Comparison of ENCODE assay signal across 17 cellular contexts in the genomic region with DNA sequence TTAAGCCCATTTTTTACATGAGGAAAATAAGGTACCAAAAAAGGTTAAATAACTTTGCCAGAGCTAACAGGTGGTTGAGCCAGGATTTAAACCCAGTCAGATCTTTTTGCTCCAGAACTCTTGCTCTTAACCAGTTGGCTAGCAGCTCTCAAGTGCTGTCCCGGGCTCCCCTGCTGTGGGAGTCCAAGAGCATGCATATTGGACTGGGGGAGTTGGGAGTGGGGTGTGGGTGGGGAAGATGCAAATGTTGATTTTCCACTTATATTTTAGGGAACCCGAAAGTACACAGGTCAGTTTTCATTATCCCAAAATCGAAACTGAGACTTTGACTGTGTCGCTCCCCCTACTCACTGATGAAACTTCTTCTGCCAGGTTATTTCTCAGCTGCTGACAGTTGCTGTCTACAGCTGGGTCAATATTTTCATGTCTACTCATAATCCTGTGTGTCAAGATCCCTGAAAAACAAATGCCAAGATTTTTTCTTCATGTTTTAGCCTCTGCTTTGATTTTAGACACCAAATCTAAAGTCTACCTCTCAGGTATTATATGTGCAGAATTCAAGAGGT.
"Had no signal": no experiment of that assay in that cellular context is flagged by ENCODE, and none has a peak within 500 bp of the region (broad histone marks: within the 10 kb centered on the region; RNA-seq: fewer than 3 reads in every experiment).

No MANE protein-coding gene starts in this region.

- H3K4me1 ChIP-seq: ascending aorta, transverse colon, uterus had no signal

- H3K36me3 ChIP-seq: ascending aorta, transverse colon, uterus had no signal

- H3K9me3 ChIP-seq: ascending aorta, transverse colon, uterus had no signal

- H3K27me3 ChIP-seq: ascending aorta, transverse colon, uterus had no signal

- FAIRE-seq: endometrium, frontal cortex, kidney had no signal

- DNase-seq: activated B cell treated with CpG ODN at 0.5 μM for 24 hours; activated CD4-positive, alpha-beta memory T cell treated with anti-CD3 and anti-CD28 coated beads for 36 hours; activated CD4-positive, alpha-beta T cell treated with anti-CD3 and anti-CD28 coated beads for 4 hours; activated CD8-positive, alpha-beta memory T cell treated with anti-CD3 and anti-CD28 coated beads, Interleukin-2, amount 10 ng/mL, durations not matched to agents 7 days and 5 days; activated naive CD4-positive, alpha-beta T cell treated with anti-CD3 and anti-CD28 coated beads for 36 hours; activated naive CD8-positive, alpha-beta T cell treated with anti-CD3 and anti-CD28 coated beads, Interleukin-2, amount 50 U/mL, for 24 hours; erythroblast; head of caudate nucleus; kidney; stimulated activated CD4-positive, alpha-beta T cell treated with anti-CD3 and anti-CD28 coated beads, Interleukin-2, amount 100 ng/mL, for 24 hours; transverse colon; uterus had no signal

- H3K4me3 ChIP-seq: ascending aorta, coronary artery, transverse colon, uterus had no signal

- H3K27ac ChIP-seq: ascending aorta, coronary artery, transverse colon, uterus had no signal

- ATAC-seq: activated CD8-positive, alpha-beta memory T cell treated with anti-CD3 and anti-CD28 coated beads, Interleukin-2, amount 10 ng/mL, durations not matched to agents 7 days and 5 days; activated naive CD8-positive, alpha-beta T cell treated with anti-CD3 and anti-CD28 coated beads, Interleukin-2, amount 50 U/mL, for 24 hours; left lobe of liver had no signal
